24 cellular contexts compared by ENCODE assay signal in the genomic region with DNA sequence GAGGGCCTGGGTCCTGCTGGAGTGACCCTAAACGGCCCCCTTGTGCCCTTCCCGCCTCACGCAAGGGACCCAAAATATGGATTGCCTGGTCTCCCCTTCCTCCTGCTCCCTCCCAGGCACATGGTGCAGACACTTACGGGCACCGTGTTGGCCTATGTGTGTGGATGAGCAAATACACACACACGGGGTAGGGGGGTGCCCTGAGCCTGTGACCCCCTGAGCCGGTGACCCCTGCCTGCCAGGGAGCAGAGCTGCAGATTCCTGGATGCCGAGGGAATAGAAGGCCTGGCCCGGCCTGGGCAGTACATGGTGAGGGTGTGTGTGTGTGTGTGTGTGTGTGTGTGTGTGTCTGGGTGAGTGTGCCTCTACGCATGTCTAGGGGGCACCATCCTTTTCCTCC. TPM values are rescaled to one million over a fixed set of nuclear protein-coding genes. Genes with fewer than 3 reads are reported as not detected.
DNase-seq lines count a peak whose midpoint lies in the region; ATAC-seq, FAIRE-seq and TF ChIP-seq lines count a peak whose summit lies in the region.
"Had no signal": no experiment of that assay in that cellular context is flagged by ENCODE, and none has a peak within 500 bp of the region (broad histone marks: within the 10 kb centered on the region; RNA-seq: fewer than 3 reads in every experiment).

No MANE protein-coding gene starts in this region.

- DNase-seq in CD14-positive monocyte (ENCODE audit: low spot score) (no peak), HL-60 (ENCODE audit: low read depth in 1 of 2, low spot score in 1 of 2) (no peak), HepG2 (ENCODE audit: low spot score) (no peak), sciatic nerve (ENCODE audit: low spot score) (no peak), NOMO-1 treated with DMSO at 0.1 percent for 48 hours (lab: John Stamatoyannopoulos, UW; ENCODE audit: unreplicated experiment) (no peak)
- DNase-seq: CD4-positive, CD25-positive, alpha-beta regulatory T cell; GM23248; NCI-H1092 treated with DMSO at 0.1 percent for 48 hours; NCI-H1436; NCI-H187; NCI-H446; NCI-H524 treated with DMSO at 0.1 percent for 48 hours; NCI-H774; PC-9; SHP77; T-cell had no signal

- TF ChIP-seq EP300 in HepG2 (IDR thresholded peaks at IDR 0.05; ENCODE audit: low read depth in 2 of 2, low read length in 2 of 2) (no peak), HepG2 (CRISPR knock-in tag; IDR thresholded peaks at IDR 0.05; ENCODE audit: borderline replicate concordance) (no peak)

- TF ChIP-seq POLR2A in HepG2 (IDR thresholded peaks at IDR 0.05; ENCODE audit: insufficient read depth in 1 of 2, low read depth in 2 of 2, low read length in 2 of 2) (no peak), GM18505 (IDR thresholded peaks at IDR 0.05; ENCODE audit: borderline replicate concordance, extremely low read depth, insufficient read depth, insufficient read length) (no peak)

- H3K27me3 ChIP-seq in HL-60 (ENCODE audit: insufficient read depth, poor library complexity, severe bottlenecking) (no peaks in the 10 kb centered on the region), HepG2 (ENCODE audit: control insufficient read depth in 1 of 2, insufficient read depth in 2 of 2, low read length in 2 of 2) (no peaks in the 10 kb centered on the region)

- FAIRE-seq in HepG2 (lab: Jason Lieb, UNC): no peak
- FAIRE-seq: GM18507 had no signal

- POLR2A ChIA-PET in HepG2 (lab: Yijun Ruan, JAX): interaction anchor here (0.6 to 0.8 kb wide), 2 partner anchors 10 to 11 kb away, joined by 3 read pairs; no protein-coding TSS in a partner anchor

- H3K27ac ChIP-seq in HL-60 (replicated peaks) (peak overlapping the region; percentile 97), HepG2 (ENCODE audit: extremely low read length, insufficient read depth, low read length) (no peak overlapping the region)
- H3K27ac ChIP-seq: GM23248, PC-9 had no signal

- TF ChIP-seq CTCF in CD14-positive monocyte (IDR thresholded peaks at IDR 0.05): no peak
- no peak for TF ChIP-seq CTCF in HL-60 (IDR thresholded peaks at IDR 0.05; ENCODE audit: insufficient read depth, low read length)
- TF ChIP-seq CTCF in HepG2 (CRISPR knock-in tag; IDR thresholded peaks at IDR 0.05): no peak

- ATAC-seq in HepG2: peak; percentile 9; the same call in 1 of the 3 replicates
- peak; percentile 8 for ATAC-seq in sciatic nerve
- ATAC-seq in GM18519 (IDR thresholded peaks at IDR 0.05; ENCODE audit: low FRiP score, unreplicated experiment): no peak
- no peak for ATAC-seq in GM18505 (IDR thresholded peaks at IDR 0.05; ENCODE audit: unreplicated experiment)
- ATAC-seq: HCT116, T-cell had no signal

- 43% methylated on average over 2 of the region's 10 CpGs for WGBS in HepG2 (ENCODE audit: low lambda C conversion rate)

- CTCF ChIA-PET in HepG2 (lab: Yijun Ruan, JAX; ENCODE audit: low intra/inter-chr PET ratio, low total read pairs): no interaction called here

- H3K9me3 ChIP-seq in HepG2 (ENCODE audit: low read length): no peaks in the 10 kb centered on the region

- no peaks in the 10 kb centered on the region for H4K20me1 ChIP-seq in HepG2 (ENCODE audit: insufficient read depth, low read length)

- peaks cover 0 to 3% (median 2%) of the 10 kb centered on the region in 3 donors for H3K27me3 Mint-ChIP-seq in CD14-positive monocyte (ENCODE audit: low read depth in 3 of 3)
- H3K27me3 Mint-ChIP-seq: CD4-positive, CD25-positive, alpha-beta regulatory T cell had no signal

- H3K9ac ChIP-seq in HepG2 (ENCODE audit: insufficient read depth, low read depth, low read length): peak overlapping the region; percentile 2; the same call in 1 of the 2 replicates
- H3K9ac ChIP-seq: GM23248 had no signal

- no peaks in the 10 kb centered on the region for H3K36me3 ChIP-seq in HepG2 (replicated peaks in 1 of 2; ENCODE audit: control insufficient read depth in 1 of 2, insufficient read depth in 2 of 2, low read length in 2 of 2)

- H3K79me2 ChIP-seq in HepG2 (ENCODE audit: insufficient read depth, low read length): no peaks in the 10 kb centered on the region

- H3K4me2 ChIP-seq in HepG2 (ENCODE audit: low read depth, low read length): no peak overlapping the region
- H3K4me2 ChIP-seq: PC-9 had no signal

- H3K4me3 ChIP-seq in HL-60 (replicated peaks; ENCODE audit: insufficient read depth, low read length) (no peak overlapping the region), HepG2 (replicated peaks in 1 of 3; ENCODE audit: insufficient read depth in 1 of 3, low read depth in 2 of 3, low read length in 3 of 3) (no peak overlapping the region)
- H3K4me3 ChIP-seq: GM23248, PC-9 had no signal

- H3K9me3 Mint-ChIP-seq in CD14-positive monocyte: peaks cover 0 to 1% (median 0%) of the 10 kb centered on the region in 7 donors
- H3K9me3 Mint-ChIP-seq: CD4-positive, CD25-positive, alpha-beta regulatory T cell; T-cell had no signal

- no peak overlapping the region for H2AFZ ChIP-seq in HepG2 (ENCODE audit: low read length)
- H2AFZ ChIP-seq: GM23248, PC-9 had no signal

- peaks cover 2 to 4% of the 10 kb centered on the region in 2 donors for H3K36me3 Mint-ChIP-seq in CD14-positive monocyte
- H3K36me3 Mint-ChIP-seq: CD4-positive, CD25-positive, alpha-beta regulatory T cell; T-cell had no signal

- peak overlapping the region; percentile 78 to 90 (median 85) for H3K27ac Mint-ChIP-seq in CD14-positive monocyte
- H3K27ac Mint-ChIP-seq: CD4-positive, CD25-positive, alpha-beta regulatory T cell; T-cell had no signal

- no TSS peak for BruUV-seq in HepG2 (replicated peaks; lab: Mats Ljungman, UMichigan)

- in situ Hi-C loops in HepG2 (cut with HindIII; ENCODE audit: extremely low pct_ligation_motif_present, low pct_unique_long_range_greater_than_20kb): no loop called here

- peaks cover 71% of the 10 kb centered on the region for H3K4me1 ChIP-seq in HepG2 (ENCODE audit: insufficient read depth, low read length)

- H3K4me1 Mint-ChIP-seq in CD14-positive monocyte: peaks cover 72% of the 10 kb centered on the region

- intact Hi-C loops in CD14-positive monocyte (cut with micrococcal nuclease): no loop called here
- intact Hi-C loops in HepG2 (cut with micrococcal nuclease; ENCODE audit: unreplicated experiment): no loop called here
- intact Hi-C loops in sciatic nerve (cut with DNase I): no loop called here

- no peak overlapping the region for H3K4me3 Mint-ChIP-seq in CD14-positive monocyte
- H3K4me3 Mint-ChIP-seq: CD4-positive, CD25-positive, alpha-beta regulatory T cell; T-cell had no signal

- TF ChIP-seq RAD21 in HepG2 (CRISPR knock-in tag; IDR thresholded peaks at IDR 0.05): no peak

TF ChIP-seq in HepG2, 621 proteins besides CTCF, POLR2A, EP300 and RAD21 (continues in another document):
- no peak for TF ChIP-seq AHR (CRISPR knock-in tag; IDR thresholded peaks at IDR 0.05)

RNA-seq across cellular contexts. Expression of gene CEBPA, which starts 33.3 kb away (rescaled TPM):
- polyA plus RNA-seq in CD14-positive monocyte (10 to 100 TPM; 17.9 to 47.5 TPM), HepG2 (2011; rRNA removed) (24.8 and 35.0 TPM in 2 replicates)
- total RNA-seq in HepG2 (2016; rRNA removed; fragmentation: Illumina TruSeq; extraction: Trizol) (99.9 and 103 TPM in 2 replicates), sciatic nerve (20.4 TPM)
- total RNA-seq in HepG2 (2016; cell fraction: cytosol; rRNA removed; fragmentation: Illumina TruSeq; extraction: Trizol; ENCODE audit: low read depth): 28.5 and 32.0 TPM in 2 replicates
- total RNA-seq in HepG2 (2016; cell fraction: insoluble cytoplasmic fraction; rRNA removed; fragmentation: Illumina TruSeq; extraction: Trizol): 99.3 and 101 TPM in 2 replicates
- total RNA-seq in HepG2 (2016; cell fraction: membrane; rRNA removed; fragmentation: Illumina TruSeq; extraction: Trizol): 88.0 and 107 TPM in 2 replicates
- 47.4 and 51.4 TPM in 2 replicates for total RNA-seq in HepG2 (2016; cell fraction: nucleus; rRNA removed; fragmentation: Illumina TruSeq; extraction: Trizol)
- polyA plus RNA-seq in HepG2 (2011; cell fraction: cytosol; rRNA removed): 40.5 and 42.6 TPM in 2 replicates
- polyA plus RNA-seq in HepG2 (2011; cell fraction: nucleus; rRNA removed): 17.3 and 19.3 TPM in 2 replicates
- polyA plus RNA-seq in HepG2 (2012): 22.3 and 27.0 TPM in 2 replicates
- polyA plus RNA-seq in HepG2 (2016; cell fraction: cytosol; fragmentation: Illumina TruSeq; extraction: Trizol; ENCODE audit: low read depth): 23.5 and 27.9 TPM in 2 replicates
- 121 and 123 TPM in 2 replicates for polyA plus RNA-seq in HepG2 (2016; cell fraction: insoluble cytoplasmic fraction; fragmentation: Illumina TruSeq; extraction: Trizol; ENCODE audit: low read depth)
- 68.7 and 77.8 TPM in 2 replicates for polyA plus RNA-seq in HepG2 (2016; cell fraction: membrane; fragmentation: Illumina TruSeq; extraction: Trizol; ENCODE audit: low read depth)
- polyA plus RNA-seq in HepG2 (2016; cell fraction: nucleus; fragmentation: Illumina TruSeq; extraction: Trizol; ENCODE audit: insufficient read depth, low read depth): 76.4 and 86.3 TPM in 2 replicates
- polyA minus RNA-seq in HepG2 (2011; rRNA and poly(A)+ RNA removed; ENCODE audit: low replicate concordance): 4.5 and 45.0 TPM in 2 replicates
- 25.4 and 32.4 TPM in 2 replicates for polyA minus RNA-seq in HepG2 (2011; cell fraction: cytosol; rRNA and poly(A)+ RNA removed)
- polyA minus RNA-seq in HepG2 (2011; cell fraction: nucleus; rRNA and poly(A)+ RNA removed): 15.6 and 18.2 TPM in 2 replicates
- total RNA-seq: M059J, RPMI7951 had no signal
- polyA plus RNA-seq: GM23248 had no signal

RNA-seq across cellular contexts. Expression of gene SLC7A10, which starts 43.4 kb away (rescaled TPM):
- polyA plus RNA-seq in CD14-positive monocyte (not detected), HepG2 (2011; rRNA removed) (1.1 TPM in 2 replicates)
- total RNA-seq in HepG2 (2016; rRNA removed; fragmentation: Illumina TruSeq; extraction: Trizol) (0.41 and 2.2 TPM in 2 replicates), sciatic nerve (9.0 TPM)
- total RNA-seq in HepG2 (2016; cell fraction: cytosol; rRNA removed; fragmentation: Illumina TruSeq; extraction: Trizol; ENCODE audit: low read depth): 2.6 and 2.7 TPM in 2 replicates
- 0.51 and 1.7 TPM in 2 replicates for total RNA-seq in HepG2 (2016; cell fraction: insoluble cytoplasmic fraction; rRNA removed; fragmentation: Illumina TruSeq; extraction: Trizol)
- 1.5 and 1.7 TPM in 2 replicates for total RNA-seq in HepG2 (2016; cell fraction: membrane; rRNA removed; fragmentation: Illumina TruSeq; extraction: Trizol)
- total RNA-seq in HepG2 (2016; cell fraction: nucleus; rRNA removed; fragmentation: Illumina TruSeq; extraction: Trizol): 1.7 and 2.4 TPM in 2 replicates
- 0.85 and 1.0 TPM in 2 replicates for polyA plus RNA-seq in HepG2 (2011; cell fraction: cytosol; rRNA removed)
- polyA plus RNA-seq in HepG2 (2011; cell fraction: nucleus; rRNA removed): 4.6 and 6.0 TPM in 2 replicates
- 0.63 and 0.66 TPM in 2 replicates for polyA plus RNA-seq in HepG2 (2012)
- polyA plus RNA-seq in HepG2 (2016; cell fraction: cytosol; fragmentation: Illumina TruSeq; extraction: Trizol; ENCODE audit: low read depth): 2.1 and 2.7 TPM in 2 replicates
- 1.1 and 1.2 TPM in 2 replicates for polyA plus RNA-seq in HepG2 (2016; cell fraction: insoluble cytoplasmic fraction; fragmentation: Illumina TruSeq; extraction: Trizol; ENCODE audit: low read depth)
- polyA plus RNA-seq in HepG2 (2016; cell fraction: membrane; fragmentation: Illumina TruSeq; extraction: Trizol; ENCODE audit: low read depth): 2.4 and 2.6 TPM in 2 replicates
- polyA plus RNA-seq in HepG2 (2016; cell fraction: nucleus; fragmentation: Illumina TruSeq; extraction: Trizol; ENCODE audit: insufficient read depth, low read depth): 5.9 and 6.0 TPM in 2 replicates
- 1.7 TPM in 1 of 2 replicates, not detected in the other for polyA minus RNA-seq in HepG2 (2011; rRNA and poly(A)+ RNA removed; ENCODE audit: low replicate concordance)
- polyA minus RNA-seq in HepG2 (2011; cell fraction: cytosol; rRNA and poly(A)+ RNA removed): 0.35 and 0.40 TPM in 2 replicates
- polyA minus RNA-seq in HepG2 (2011; cell fraction: nucleus; rRNA and poly(A)+ RNA removed): 0.62 and 0.64 TPM in 2 replicates
- total RNA-seq: CD4-positive, CD25-positive, alpha-beta regulatory T cell; GM23248; HT-29; M059J; PC-9; RPMI7951; SK-MEL-5; T-cell had no signal
- polyA plus RNA-seq: GM23248 had no signal

Comparison
In these comparisons a context has a peak if more than half of its experiments do, and no peak if none do; other contexts are left out.
1. ATAC-seq: peak in HepG2 (single experiment) and sciatic nerve (single experiment); none in GM18519 (single experiment) and GM18505 (single experiment).